Comparison of ENCODE assay signal across 31 cellular contexts in the genomic region with DNA sequence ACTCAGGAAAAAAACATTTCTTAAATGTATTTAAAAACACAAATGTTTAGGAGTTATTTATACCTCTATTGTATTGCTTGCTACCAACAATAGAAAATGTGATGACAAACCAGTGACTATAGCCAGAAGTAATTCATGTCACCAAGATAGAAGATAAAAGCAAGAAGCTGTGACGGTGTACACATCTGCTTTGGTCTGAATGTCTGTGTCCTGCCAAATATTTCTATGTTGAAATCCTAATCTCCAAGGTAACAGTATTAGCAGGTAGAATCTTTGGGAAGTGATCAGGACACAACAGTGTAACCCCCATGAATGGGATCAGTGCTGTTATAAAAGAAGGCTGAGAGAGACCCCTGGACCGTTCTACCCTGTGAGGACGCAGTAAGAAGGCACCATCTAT.
"Had no signal": no experiment of that assay in that cellular context is flagged by ENCODE, and none has a peak within 500 bp of the region (broad histone marks: within the 10 kb centered on the region; RNA-seq: fewer than 3 reads in every experiment).

No MANE protein-coding gene starts in this region.

- FAIRE-seq: pancreas, urothelium cell line had no signal

- H3K4me1 ChIP-seq: pancreas, testis, tibial artery, transverse colon, vagina had no signal

- H3K4me3 Mint-ChIP-seq: naive thymus-derived CD4-positive, alpha-beta T cell; natural killer cell treated with Interleukin-12 subunit alpha and Interleukin-12 subunit beta and Interleukin-15 and Interleukin-18, amount 100 ng/mL, for 72 hours; nephron progenitor cell; neural crest cell; stimulated activated memory B cell treated with anti-CD40 and anti-IgM and Interleukin-4, amounts not matched to agents 10 μg/mL and 1 μg/mL and 100 μg/mL, for 72 hours; stimulated activated naive CD8-positive, alpha-beta T cell treated with anti-CD3 and anti-CD28 coated beads, Interleukin-15, amount 100 ng/mL, for 72 hours had no signal

- H3K4me2 ChIP-seq: smooth muscle cell had no signal

- H3K27me3 ChIP-seq: neutrophil, pancreas, spleen, suprapubic skin, testis, tibial artery, transverse colon, upper lobe of left lung, vagina had no signal

- H3K9me3 ChIP-seq: neutrophil, pancreas, psoas muscle, spleen, suprapubic skin, testis, tibial artery, transverse colon, upper lobe of left lung, vagina had no signal

- H3K27ac ChIP-seq: neutrophil, pancreas, psoas muscle, suprapubic skin, testis, tibial artery, transverse colon, vagina had no signal

- H3K27me3 Mint-ChIP-seq: naive thymus-derived CD4-positive, alpha-beta T cell; natural killer cell treated with Interleukin-12 subunit alpha and Interleukin-12 subunit beta and Interleukin-15 and Interleukin-18, amount 100 ng/mL, for 72 hours; progenitor cell of endocrine pancreas; stimulated activated memory B cell treated with anti-CD40 and anti-IgM and Interleukin-4, amounts not matched to agents 10 μg/mL and 1 μg/mL and 100 μg/mL, for 72 hours; stimulated activated naive CD8-positive, alpha-beta T cell treated with anti-CD3 and anti-CD28 coated beads, Interleukin-15, amount 100 ng/mL, for 72 hours had no signal

- DNase-seq: naive thymus-derived CD4-positive, alpha-beta T cell; nephron progenitor cell; nucleus accumbens; pancreas; posterior cingulate gyrus; psoas muscle; right cardiac atrium; spleen; stimulated activated CD4-positive, alpha-beta T cell treated with anti-CD3 and anti-CD28 coated beads, Interleukin-12 subunit alpha, Interleukin-12 subunit beta, amount 100 ng/mL, for 4 hours; stimulated activated CD4-positive, alpha-beta T cell treated with anti-CD3 and anti-CD28 coated beads, Interleukin-1b, Interleukin-23, amount 100 ng/mL, for 48 hours; stimulated activated CD4-positive, alpha-beta T cell treated with anti-CD3 and anti-CD28 coated beads, Interleukin-4, amount 100 ng/mL, for 1 hour; stimulated activated CD4-positive, alpha-beta T cell treated with anti-CD3 and anti-CD28 coated beads, Interleukin-4, amount 100 ng/mL, for 4 hours; stimulated activated CD8-positive, alpha-beta memory T cell treated with anti-CD3 and anti-CD28 coated beads, Interleukin-4, amount 100 ng/mL, for 48 hours; stimulated activated naive CD4-positive, alpha-beta T cell; stimulated activated naive CD8-positive, alpha-beta T cell treated with anti-CD3 and anti-CD28 coated beads, Interleukin-15, amount 100 ng/mL, for 72 hours; stimulated activated naive CD8-positive, alpha-beta T cell treated with anti-CD3 and anti-CD28 coated beads, Interleukin-15, Interleukin-2, amounts not matched to agents 100 U/mL and 50 U/mL, for 24 hours; substantia nigra; testis; tibial artery; transverse colon had no signal

- H3K4me1 Mint-ChIP-seq: neural crest cell; stimulated activated memory B cell treated with anti-CD40 and anti-IgM and Interleukin-4, amounts not matched to agents 10 μg/mL and 1 μg/mL and 100 μg/mL, for 72 hours had no signal

- H3K27ac Mint-ChIP-seq: natural killer cell treated with Interleukin-12 subunit alpha and Interleukin-12 subunit beta and Interleukin-15 and Interleukin-18, amount 100 ng/mL, for 72 hours; nephron progenitor cell; progenitor cell of endocrine pancreas; stimulated activated memory B cell treated with anti-CD40 and anti-IgM and Interleukin-4, amounts not matched to agents 10 μg/mL and 1 μg/mL and 100 μg/mL, for 72 hours; stimulated activated naive CD8-positive, alpha-beta T cell treated with anti-CD3 and anti-CD28 coated beads, Interleukin-15, amount 100 ng/mL, for 72 hours had no signal

- H3K4me3 ChIP-seq: pancreas, psoas muscle, skin epidermis, smooth muscle cell, spleen, suprapubic skin, testis, tibial artery, transverse colon, upper lobe of left lung, vagina had no signal

- H3K9me3 Mint-ChIP-seq: naive thymus-derived CD4-positive, alpha-beta T cell; natural killer cell treated with Interleukin-12 subunit alpha and Interleukin-12 subunit beta and Interleukin-15 and Interleukin-18, amount 100 ng/mL, for 72 hours; neural crest cell; stimulated activated memory B cell treated with anti-CD40 and anti-IgM and Interleukin-4, amounts not matched to agents 10 μg/mL and 1 μg/mL and 100 μg/mL, for 72 hours; stimulated activated naive CD8-positive, alpha-beta T cell treated with anti-CD3 and anti-CD28 coated beads, Interleukin-15, amount 100 ng/mL, for 72 hours had no signal
